10 cellular contexts compared by ENCODE assay signal in the genomic region with DNA sequence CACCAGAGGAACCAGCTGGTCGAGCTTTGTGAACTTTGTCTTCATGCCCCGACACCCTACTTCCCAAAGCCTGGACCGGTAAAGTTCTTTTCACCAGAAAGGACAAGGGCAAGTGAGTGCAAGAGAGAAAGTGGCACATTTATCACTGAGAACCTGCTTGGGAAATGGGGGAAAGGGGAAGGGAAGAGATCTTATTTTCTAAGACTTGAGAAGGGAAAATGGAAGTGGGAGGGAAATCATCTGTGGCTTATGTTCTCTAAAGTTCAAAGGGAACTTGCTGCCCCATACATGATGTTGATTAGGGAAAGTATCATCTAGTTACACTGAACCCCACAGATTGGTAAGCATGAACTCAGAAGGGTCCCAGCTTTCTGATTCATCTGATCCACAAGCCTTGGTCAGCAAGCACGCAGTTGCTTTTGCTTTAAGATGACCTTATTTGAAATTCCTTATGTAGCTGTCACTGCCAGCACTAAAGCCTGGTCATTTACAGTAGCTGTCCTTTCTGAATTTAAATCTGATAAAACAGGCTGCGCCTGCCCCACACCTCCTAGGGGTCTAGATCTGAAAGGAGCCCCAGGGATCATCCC.
DNase-seq lines count a peak whose midpoint lies in the region; ATAC-seq and TF ChIP-seq lines count a peak whose summit lies in the region.
"Had no signal": no experiment of that assay in that cellular context is flagged by ENCODE, and none has a peak within 500 bp of the region (broad histone marks: within the 10 kb centered on the region; RNA-seq: fewer than 3 reads in every experiment).

No MANE protein-coding gene starts in this region.

- H4K20me1 ChIP-seq in Karpas-422 (ENCODE audit: insufficient read depth, low read depth, low read length), result no peaks in the 10 kb centered on the region
- H4K20me1 ChIP-seq in osteoblast (ENCODE audit: insufficient read depth, low read length), result no peaks in the 10 kb centered on the region

- H3K27me3 ChIP-seq in Karpas-422 (ENCODE audit: low read length) (no peaks in the 10 kb centered on the region), osteoblast (ENCODE audit: insufficient read depth, low read length) (no peaks in the 10 kb centered on the region)

- DNase-seq in AG10803 (ENCODE audit: low read depth), result peak; percentile 74
- DNase-seq in Karpas-422, result no peak
- peak; percentile 61 for DNase-seq in epithelial cell of proximal tubule (ENCODE audit: low read depth)
- DNase-seq in osteoblast (ENCODE audit: insufficient read length, low spot score, missing footprints), result peak; percentile 89
- no peak for DNase-seq in activated CD4-positive, alpha-beta T cell treated with anti-CD3 and anti-CD28 coated beads, Interleukin-2, amount 50 U/mL, for 1 hour
- DNase-seq: activated CD4-positive, alpha-beta T cell treated with anti-CD3 and anti-CD28 coated beads, Interleukin-2, amount 50 U/mL, for 48 hours; NCI-H345 had no signal

- H3K36me3 ChIP-seq in Karpas-422 (ENCODE audit: insufficient read depth, low read length) (0 out of 2 replicates have a peak, but pooled peaks cover 3% of the 10 kb centered on the region), osteoblast (ENCODE audit: insufficient read depth, low read length) (no peaks in the 10 kb centered on the region)

- H3K4me2 ChIP-seq in Karpas-422 (ENCODE audit: low read depth, low read length, poor library complexity, severe bottlenecking) (peak overlapping the region; percentile 13), osteoblast (ENCODE audit: insufficient read depth, low read length) (peak overlapping the region; percentile 69)

- H3K9me3 ChIP-seq in Karpas-422 (ENCODE audit: low read length) (no peaks in the 10 kb centered on the region), osteoblast (ENCODE audit: low read depth, low read length) (no peaks in the 10 kb centered on the region)

- peak overlapping the region; percentile 84 for H3K9ac ChIP-seq in Karpas-422 (ENCODE audit: low read length)

- peak overlapping the region; percentile 97 for H3K27ac ChIP-seq in Karpas-422 (ENCODE audit: low read length)
- peak overlapping the region; percentile 93 for H3K27ac ChIP-seq in osteoblast (ENCODE audit: low read depth, low read length)

- TF ChIP-seq CTCF in AG10803 (conservative IDR thresholded peaks at IDR 0.05; ENCODE audit: low read length) (no peak), epithelial cell of proximal tubule (conservative IDR thresholded peaks at IDR 0.05; ENCODE audit: low read depth, low read length) (no peak), osteoblast (IDR thresholded peaks at IDR 0.05; ENCODE audit: extremely low read depth, low read depth, low read length) (no peak)

- H3K4me1 ChIP-seq in Karpas-422 (ENCODE audit: low read length) (peaks cover 98% of the 10 kb centered on the region), osteoblast (ENCODE audit: insufficient read depth, low read length) (peaks cover 29% of the 10 kb centered on the region)

- H3K9me2 ChIP-seq in Karpas-422 (replicated peaks; ENCODE audit: insufficient read depth, low read length), result no peaks in the 10 kb centered on the region

- no peaks in the 10 kb centered on the region for H3K79me2 ChIP-seq in Karpas-422 (ENCODE audit: low read length)
- H3K79me2 ChIP-seq in osteoblast (ENCODE audit: insufficient read depth, low read length), result no peaks in the 10 kb centered on the region

- ATAC-seq in HG02852 (IDR thresholded peaks at IDR 0.05; ENCODE audit: unreplicated experiment) (no peak), HG02678 (IDR thresholded peaks at IDR 0.05; ENCODE audit: unreplicated experiment) (no peak), HG03135 (IDR thresholded peaks at IDR 0.05; ENCODE audit: unreplicated experiment) (no peak)

- H2AFZ ChIP-seq in Karpas-422 (ENCODE audit: low read length) (no peak overlapping the region), osteoblast (ENCODE audit: low read length) (peak overlapping the region; percentile 42)

- no peak overlapping the region for H3K4me3 ChIP-seq in AG10803 (ENCODE audit: low read length)
- H3K4me3 ChIP-seq in Karpas-422 (ENCODE audit: low read length), result no peak overlapping the region
- no peak overlapping the region for H3K4me3 ChIP-seq in epithelial cell of proximal tubule (ENCODE audit: low read depth, low read length)
- H3K4me3 ChIP-seq in osteoblast (ENCODE audit: insufficient read depth, low read length), result peak overlapping the region; percentile 10

Comparison
In these comparisons a context has a peak if more than half of its experiments do, and no peak if none do; other contexts are left out.
1. DNase-seq: peak in AG10803 (single experiment), epithelial cell of proximal tubule (single experiment) and osteoblast (single experiment); none in Karpas-422 (single experiment) and activated CD4-positive, alpha-beta T cell treated with anti-CD3 and anti-CD28 coated beads, Interleukin-2, amount 50 U/mL, for 1 hour (single experiment).